8 cellular contexts compared by ENCODE assay signal in the genomic region with DNA sequence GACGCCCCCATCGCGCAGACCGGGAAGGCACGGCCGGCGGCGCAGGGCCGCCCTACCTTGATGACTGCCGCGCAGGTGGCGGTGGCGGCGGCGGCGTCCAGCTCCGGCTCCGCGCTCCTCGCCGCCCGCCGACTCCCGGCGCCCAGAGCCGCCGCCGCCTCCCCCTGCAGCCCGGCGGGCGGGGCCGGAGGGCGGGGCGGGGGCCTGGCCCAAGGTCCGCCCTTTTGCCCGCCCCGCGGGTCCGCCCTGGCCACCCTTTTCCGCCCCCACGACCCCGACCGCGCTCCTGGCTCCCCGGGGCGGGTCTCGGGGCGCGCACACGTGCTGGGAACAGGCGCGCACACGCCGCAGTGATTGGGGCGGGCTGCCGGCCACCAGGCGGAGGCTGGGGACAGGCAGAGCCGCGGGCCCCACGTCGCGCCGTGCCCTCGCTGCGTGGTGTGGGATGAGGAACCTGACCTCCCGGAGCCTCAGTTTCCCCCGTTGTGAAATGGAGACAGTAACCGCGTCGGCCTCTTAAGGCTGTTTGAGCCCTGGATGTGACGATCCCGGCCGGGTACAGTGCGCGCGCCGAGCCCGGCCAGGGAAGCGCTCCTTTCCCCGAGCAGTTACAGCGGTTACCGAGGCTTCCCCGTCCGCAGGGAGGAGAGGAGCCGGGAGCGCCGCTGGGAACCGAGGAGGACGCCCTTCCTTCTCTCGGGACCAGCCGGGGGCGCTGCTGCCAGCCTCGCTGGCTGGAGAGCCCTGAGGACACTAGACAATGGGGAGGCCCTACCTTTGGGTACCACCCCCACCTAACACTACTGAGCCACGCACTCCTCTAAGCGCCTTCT. TPM values are rescaled to one million over a fixed set of nuclear protein-coding genes. Genes with fewer than 3 reads are reported as not detected.
A peak's percentile ranks its signal among the peaks of the same experiment; 100 is the strongest.
DNase-seq lines count a peak whose midpoint lies in the region; ATAC-seq and TF ChIP-seq lines count a peak whose summit lies in the region.

Gene CORO2A, minus strand, starts transcription at position 135 of the 833 bp plus-strand sequence. CDS start 34,977 bp downstream, outside the sequence.

- peak; percentile 70 for DNase-seq in NCI-H82 treated with DMSO at 0.1 percent for 48 hours (lab: John Stamatoyannopoulos, UW; ENCODE audit: unreplicated experiment)
- DNase-seq in activated CD8-positive, alpha-beta memory T cell treated with anti-CD3 and anti-CD28 coated beads, Interleukin-2, amount 50 U/mL, for 24 hours (ENCODE audit: extremely low read depth): peak; percentile 20
- peak; percentile 76 for DNase-seq in endothelial cell (ENCODE audit: low spot score)
- peak; percentile 57 to 78 for DNase-seq in mesothelial cell of epicardium (ENCODE audit: low spot score in 2 of 2, unreplicated experiment in 2 of 2)
- peak; percentile 40 to 54 for DNase-seq in stimulated activated CD8-positive, alpha-beta memory T cell treated with anti-CD3 and anti-CD28 coated beads, Interleukin-15, amount 100 ng/mL, for 4 hours (ENCODE audit: low read depth in 2 of 2)

- TF ChIP-seq CTCF in endothelial cell (IDR thresholded peaks at IDR 0.05; ENCODE audit: unreplicated experiment) (no peak), mesothelial cell of epicardium (IDR thresholded peaks at IDR 0.05; ENCODE audit: unreplicated experiment) (peak; percentile 24)

- H2AFZ ChIP-seq in ACC112 (ENCODE audit: low read length, unreplicated experiment): peak within 1 kb of the TSS; percentile 64

- H3K27ac Mint-ChIP-seq in endothelial cell (ENCODE audit: unreplicated experiment): peak within 1 kb of the TSS; percentile 42
- H3K27ac Mint-ChIP-seq in mesothelial cell of epicardium: peak within 1 kb of the TSS; percentile 83

- no peak within 1 kb of the TSS; the same call in 1 of the 2 replicates for H3K27ac ChIP-seq in ACC112 (ENCODE audit: low read depth, low read length)

- H3K79me2 ChIP-seq in ACC112 (ENCODE audit: control insufficient read depth, insufficient read depth, low read length, unreplicated experiment): no peaks in the 10 kb centered on the region

- H3K4me3 ChIP-seq in ACC112 (ENCODE audit: low read depth, low read length): peak within 1 kb of the TSS; percentile 90

- peak; percentile 38 for ATAC-seq in GM18519 (IDR thresholded peaks at IDR 0.05; ENCODE audit: low FRiP score, unreplicated experiment)
- ATAC-seq in HG03460 (IDR thresholded peaks at IDR 0.05; ENCODE audit: unreplicated experiment): peak; percentile 64

- H3K9me3 Mint-ChIP-seq in endothelial cell (ENCODE audit: unreplicated experiment) (no peaks in the 10 kb centered on the region), mesothelial cell of epicardium (no peaks in the 10 kb centered on the region)

- no peaks in the 10 kb centered on the region for H3K4me1 ChIP-seq in ACC112 (ENCODE audit: control insufficient read depth, insufficient read depth, low read length, unreplicated experiment)

- H3K4me1 Mint-ChIP-seq in endothelial cell (ENCODE audit: unreplicated experiment) (peaks cover 5% of the 10 kb centered on the region), mesothelial cell of epicardium (peaks cover 3% of the 10 kb centered on the region)

- H3K27me3 Mint-ChIP-seq in endothelial cell (ENCODE audit: unreplicated experiment) (peaks cover 6% of the 10 kb centered on the region), mesothelial cell of epicardium (ENCODE audit: low read depth) (no peaks in the 10 kb centered on the region)

- H3K27me3 ChIP-seq in ACC112 (ENCODE audit: insufficient read depth, low read length): no peaks in the 10 kb centered on the region

- peak within 1 kb of the TSS; percentile 88 for H3K4me3 Mint-ChIP-seq in endothelial cell (ENCODE audit: unreplicated experiment)
- H3K4me3 Mint-ChIP-seq in mesothelial cell of epicardium: peak within 1 kb of the TSS; percentile 85

- no peaks in the 10 kb centered on the region for H3K36me3 ChIP-seq in ACC112 (ENCODE audit: insufficient read depth, low read length)

- H3K36me3 Mint-ChIP-seq in endothelial cell (ENCODE audit: low read depth, unreplicated experiment) (no peaks in the 10 kb centered on the region), mesothelial cell of epicardium (no peaks in the 10 kb centered on the region)

RNA-seq across cellular contexts. Expression of gene CORO2A, which starts in this region (rescaled TPM):
- total RNA-seq in endothelial cell (ENCODE audit: unreplicated experiment) (5.5 TPM), mesothelial cell of epicardium (5.9 to 6.3 TPM (median 5.9 TPM) in 3 replicates)

Comparison
In these comparisons a context has a peak if more than half of its experiments do, and no peak if none do; other contexts are left out.
1. DNase-seq: peak in every context shown above with its lines; median percentile 76 in endothelial cell; 70 in NCI-H82 treated with DMSO at 0.1 percent for 48 hours; 68 in mesothelial cell of epicardium; 47 in stimulated activated CD8-positive, alpha-beta memory T cell treated with anti-CD3 and anti-CD28 coated beads, Interleukin-15, amount 100 ng/mL, for 4 hours; 20 in activated CD8-positive, alpha-beta memory T cell treated with anti-CD3 and anti-CD28 coated beads, Interleukin-2, amount 50 U/mL, for 24 hours.